31 cellular contexts compared by ENCODE assay signal in genomic region chr10:97949462-97949861, GRCh38.
"Had no signal": no experiment of that assay in that cellular context is flagged by ENCODE, and none has a peak within 500 bp of the region (broad histone marks: within the 10 kb centered on the region; RNA-seq: fewer than 3 reads in every experiment).

No MANE protein-coding gene starts in this region.

- H3K27ac ChIP-seq: adrenal gland, ascending aorta, body of pancreas, brain microvascular endothelial cell, breast epithelium, cardiac muscle cell had no signal

- H3K4me1 ChIP-seq: adrenal gland, ascending aorta, breast epithelium had no signal

- H3K4me3 ChIP-seq: adrenal gland, ascending aorta, body of pancreas, breast epithelium, cardiac muscle cell had no signal

- H3K9me3 ChIP-seq: adrenal gland, ascending aorta had no signal

- ATAC-seq: activated naive CD4-positive, alpha-beta T cell treated with anti-CD3 and anti-CD28 coated beads, Interleukin-2, amount 50 U/mL, for 72 hours; activated naive CD8-positive, alpha-beta T cell treated with anti-CD3 and anti-CD28 coated beads, Interleukin-2, amount 50 U/mL, for 24 hours; activated T-cell treated with anti-CD3 and anti-CD28 coated beads, Interleukin-2, amount 50 U/mL, for 4 hours; activated T-cell treated with anti-CD3 and anti-CD28 coated beads, Interleukin-2, amount 50 U/mL, for 72 hours; activated T-helper 17 cell treated with anti-CD3 and anti-CD28 coated beads, Interleukin-2, amount 50 U/mL, for 72 hours; body of pancreas had no signal

- DNase-seq: activated effector memory CD4-positive, alpha-beta T cell treated with anti-CD3 and anti-CD28 coated beads, Interleukin-2, amount 50 U/mL, for 16 hours; activated effector memory CD4-positive, alpha-beta T cell treated with Interleukin-2 at 50 U/mL for 16 hours; activated gamma-delta T cell; activated gamma-delta T cell treated with Interleukin-2 at 50 U/mL for 16 hours; activated naive CD4-positive, alpha-beta T cell; activated naive CD4-positive, alpha-beta T cell treated with anti-CD3 and anti-CD28 coated beads for 36 hours; activated naive CD4-positive, alpha-beta T cell treated with anti-CD3 and anti-CD28 coated beads, Interleukin-2, amount 10 ng/mL, durations not matched to agents 7 days and 5 days; activated naive CD4-positive, alpha-beta T cell treated with anti-CD3 and anti-CD28 coated beads, Interleukin-2, amount 50 U/mL, for 16 hours; activated naive CD4-positive, alpha-beta T cell treated with Interleukin-2 at 50 U/mL for 16 hours; activated naive CD8-positive, alpha-beta T cell treated with anti-CD3 and anti-CD28 coated beads for 36 hours; activated naive CD8-positive, alpha-beta T cell treated with anti-CD3 and anti-CD28 coated beads, Interleukin-2, amount 10 ng/mL, durations not matched to agents 7 days and 5 days; activated naive CD8-positive, alpha-beta T cell treated with anti-CD3 and anti-CD28 coated beads, Interleukin-2, amount 50 U/mL, for 24 hours; activated T-cell treated with anti-CD3 and anti-CD28 coated beads, Interleukin-2, amount 50 U/mL, for 24 hours; activated T-cell treated with anti-CD3 and anti-CD28 coated beads, Interleukin-2, amount 50 U/mL, for 4 hours; activated T-cell treated with anti-CD3 and anti-CD28 coated beads, Interleukin-2, amount 50 U/mL, for 48 hours; activated T-cell treated with anti-CD3 and anti-CD28 coated beads, Interleukin-2, amount 50 U/mL, for 72 hours; adrenal gland; amniotic stem cell; amygdala; anterior cingulate cortex; aorta; body of pancreas; brain microvascular endothelial cell; caudate nucleus; central memory CD4-positive, alpha-beta T cell; cerebellar nuclear complex had no signal

- H3K27me3 ChIP-seq: adrenal gland, ascending aorta, body of pancreas, brain microvascular endothelial cell, breast epithelium had no signal

- H3K36me3 ChIP-seq: adrenal gland, ascending aorta, brain microvascular endothelial cell, breast epithelium, cardiac muscle cell had no signal
